In genomic region chr22:30371981-30372380, GRCh38 we compare ENCODE assay signal across 15 cellular contexts. TPM values are rescaled to one million over a fixed set of nuclear protein-coding genes. Genes with fewer than 3 reads are reported as not detected.
A peak's percentile ranks its signal among the peaks of the same experiment; 100 is the strongest.
DNase-seq lines count a peak whose midpoint lies in the region; ATAC-seq, FAIRE-seq and TF ChIP-seq lines count a peak whose summit lies in the region.
"Had no signal": no experiment of that assay in that cellular context is flagged by ENCODE, and none has a peak within 500 bp of the region (broad histone marks: within the 10 kb centered on the region; RNA-seq: fewer than 3 reads in every experiment).

No MANE protein-coding gene starts in this region.

- peak overlapping the region; percentile 8 to 55 for H3K27ac Mint-ChIP-seq in stimulated activated naive CD8-positive, alpha-beta T cell treated with anti-CD3 and anti-CD28 coated beads, Interleukin-15, amount 100 ng/mL, for 72 hours
- H3K27ac Mint-ChIP-seq: CD8-positive, alpha-beta T cell had no signal

- H3K79me1 ChIP-seq in H1 (ENCODE audit: low read depth, low read length), result no peaks in the 10 kb centered on the region

- no peak overlapping the region for H3K4me2 ChIP-seq in H1 (ENCODE audit: insufficient read depth in 1 of 2, low read depth in 2 of 2, low read length in 2 of 2)

- no peak overlapping the region for H3K9ac ChIP-seq in H1 (replicated peaks in 1 of 4; ENCODE audit: extremely low read depth in 1 of 4, low read depth in 3 of 4, low read length in 3 of 4)

- H3K4me3 Mint-ChIP-seq in stimulated activated naive CD8-positive, alpha-beta T cell treated with anti-CD3 and anti-CD28 coated beads, Interleukin-15, amount 100 ng/mL, for 72 hours, result no peak overlapping the region
- H3K4me3 Mint-ChIP-seq: CD8-positive, alpha-beta T cell had no signal

- H3K9me3 Mint-ChIP-seq in stimulated activated naive CD8-positive, alpha-beta T cell treated with anti-CD3 and anti-CD28 coated beads, Interleukin-15, amount 100 ng/mL, for 72 hours, result no peaks in the 10 kb centered on the region
- H3K9me3 Mint-ChIP-seq: CD8-positive, alpha-beta T cell had no signal

- POLR2A ChIA-PET in H1 (lab: Charles Lee; ENCODE audit: partially characterized antibody), result interaction anchor here (1.1 to 11.8 kb wide), 6 partner anchors 12 to 107 kb away, joined by 3 to 129 read pairs (median 4); partner anchors contain the start of genes CCDC157 and SF3A1

- peak overlapping the region; percentile 42 for H4K91ac ChIP-seq in H1 (replicated peaks; ENCODE audit: insufficient read length, low read length)

- H3K4me1 Mint-ChIP-seq in stimulated activated naive CD8-positive, alpha-beta T cell treated with anti-CD3 and anti-CD28 coated beads, Interleukin-15, amount 100 ng/mL, for 72 hours, result no peaks in the 10 kb centered on the region

- no peak overlapping the region for H2AK5ac ChIP-seq in H1 (ENCODE audit: low read depth, low read length)

- H2BK12ac ChIP-seq in H1 (ENCODE audit: low read depth, low read length), result no peak overlapping the region; the same call in 1 of the 2 replicates

- H4K8ac ChIP-seq in H1 (ENCODE audit: extremely low read depth, insufficient read depth, low read length), result 0 out of 2 replicates have a peak overlapping the region, but pooled peaks have one; percentile 18

- no peak for TF ChIP-seq EP300 in H1 (IDR thresholded peaks at IDR 0.05; ENCODE audit: borderline replicate concordance in 1 of 2, low read depth in 2 of 2, low read length in 2 of 2)

- H3K56ac ChIP-seq in H1 (replicated peaks; ENCODE audit: insufficient read length, low read depth, low read length), result no peak overlapping the region

- no peaks in the 10 kb centered on the region for H3K79me2 ChIP-seq in H1 (ENCODE audit: control insufficient read depth in 1 of 2, insufficient read depth in 2 of 2, low read length in 2 of 2)

- no peaks in the 10 kb centered on the region for H3K27me3 Mint-ChIP-seq in stimulated activated naive CD8-positive, alpha-beta T cell treated with anti-CD3 and anti-CD28 coated beads, Interleukin-15, amount 100 ng/mL, for 72 hours

- no peak; a peak in 1 of 4 replicates for TF ChIP-seq RAD21 in H1 (IDR thresholded peaks at IDR 0.05 in 1 of 2, conservative IDR thresholded peaks at IDR 0.05 in 1 of 2; ENCODE audit: low read depth in 2 of 2, low read length in 2 of 2)

- no peak overlapping the region for H2BK15ac ChIP-seq in H1 (ENCODE audit: low read length)

- no peak overlapping the region for H3K23ac ChIP-seq in H1 (ENCODE audit: insufficient read length)

- no peak overlapping the region for H2AFZ ChIP-seq in H1 (ENCODE audit: low read length)

- H3K9me3 ChIP-seq in H1 (ENCODE audit: insufficient read depth in 2 of 2, low read depth in 1 of 2, low read length in 1 of 2), result no peaks in the 10 kb centered on the region
- H3K9me3 ChIP-seq: BE2C, Peyer's patch had no signal

- peaks cover 3 to 7% of the 10 kb centered on the region in 2 experiments for H4K20me1 ChIP-seq in H1 (replicated peaks in 1 of 2; ENCODE audit: control insufficient read depth in 1 of 2, insufficient read depth in 2 of 2, low read length in 2 of 2)

- H3K4me3 ChIP-seq in H1 (ENCODE audit: extremely low read depth in 1 of 4, insufficient read depth in 2 of 4, low read depth in 3 of 4, low read length in 4 of 4), result no peak overlapping the region
- H3K4me3 ChIP-seq: K562, Peyer's patch had no signal

- H3K27me3 ChIP-seq in H1 (replicated peaks in 1 of 4; ENCODE audit: control insufficient read depth in 3 of 4, extremely low read depth in 1 of 4, insufficient read depth in 3 of 4, low read length in 3 of 4), result no peaks in the 10 kb centered on the region; a peak in 1 of 7 replicates
- H3K27me3 ChIP-seq: BE2C, Peyer's patch had no signal

- no peak overlapping the region for H2BK20ac ChIP-seq in H1 (ENCODE audit: low read length)

- no peak overlapping the region for H3K4ac ChIP-seq in H1 (replicated peaks; ENCODE audit: insufficient read length, low read depth, low read length)

- no peak for FAIRE-seq in H1 (lab: Jason Lieb, UNC)
- FAIRE-seq: GM12891, K562 had no signal

- no peaks in the 10 kb centered on the region for H3K23me2 ChIP-seq in H1 (ENCODE audit: low read depth, low read length)

- H2BK120ac ChIP-seq in H1 (replicated peaks; ENCODE audit: low read depth, low read length), result no peak overlapping the region

- no peak overlapping the region for H4K5ac ChIP-seq in H1 (ENCODE audit: insufficient read length, low read depth, low read length)

- WGBS in H1 (ENCODE audit: extremely low coverage in 1 of 2, insufficient coverage in 1 of 2, insufficient read length in 1 of 2, insufficient replicate concordance in 2 of 2, low coverage in 1 of 2, low lambda C conversion rate in 2 of 2, missing lambda C conversion rate in 1 of 2), 2 experiments, result 88% methylated on average over 13 of the region's 13 CpGs; no CpG with 5 or more reads in 1 of the 2 experiments

- CTCF ChIA-PET in H1 (lab: Charles Lee; ENCODE audit: partially characterized antibody), result interaction anchor here (0.8 to 6.3 kb wide), 4 partner anchors 10 to 83 kb away, joined by 3 to 28 read pairs (median 15); partner anchors contain the start of genes CASTOR1 and RNF215

- H3K14ac ChIP-seq in H1 (ENCODE audit: insufficient read length), result no peak overlapping the region

- no peak for TF ChIP-seq POLR2A in H1 (IDR thresholded peaks at IDR 0.05; ENCODE audit: control extremely low read depth in 1 of 2, low read depth in 2 of 2, low read length in 2 of 2)

- DNase-seq in stimulated activated naive CD8-positive, alpha-beta T cell treated with anti-CD3 and anti-CD28 coated beads, Interleukin-15, amount 100 ng/mL, for 72 hours, result no peak
- no peak for DNase-seq in stimulated activated naive CD8-positive, alpha-beta T cell treated with anti-CD3 and anti-CD28 coated beads, Interleukin-15, Interleukin-2, amounts not matched to agents 100 U/mL and 50 U/mL, for 24 hours
- DNase-seq in NCI-H510A treated with DMSO at 0.1 percent for 48 hours (lab: John Stamatoyannopoulos, UW) (peak; percentile 37), H1 (ENCODE audit: low read depth in 1 of 2, low spot score in 2 of 2) (no peak), NCI-H1694 (lab: John Stamatoyannopoulos, UW) (no peak), kidney tubule cell (ENCODE audit: low spot score) (no peak), EL (no peak)
- DNase-seq: BE2C; CD8-positive, alpha-beta T cell; NCI-H1694 treated with DMSO at 0.1 percent for 48 hours; NCI-H69; T-helper 2 cell had no signal

- H3K36me3 ChIP-seq in H1 (ENCODE audit: control insufficient read depth in 2 of 4, insufficient read depth in 4 of 4, low read length in 3 of 4), result 0 out of 8 replicates have a peak, but pooled peaks cover 0 to 3% (median 0%) of the 10 kb centered on the region in 4 experiments
- H3K36me3 ChIP-seq: BE2C, Peyer's patch had no signal

- H3K27ac ChIP-seq in H1 (ENCODE audit: low read depth, low read length), result no peak overlapping the region; the same call in 1 of the 2 replicates
- H3K27ac ChIP-seq: Peyer's patch had no signal

- ATAC-seq in stimulated activated naive CD8-positive, alpha-beta T cell treated with anti-CD3 and anti-CD28 coated beads, Interleukin-15, amount 100 ng/mL, for 72 hours, result no peak
- ATAC-seq in stimulated activated naive CD8-positive, alpha-beta T cell treated with anti-CD3 and anti-CD28 coated beads, Interleukin-15, Interleukin-2, amounts not matched to agents 100 U/mL and 50 U/mL, for 24 hours, result no peak
- ATAC-seq: CD8-positive, alpha-beta T cell; K562 had no signal

- 0 out of 2 replicates have a peak overlapping the region, but pooled peaks have one; percentile 23 for H2BK5ac ChIP-seq in H1 (ENCODE audit: low read depth, low read length)

- H3K4me1 ChIP-seq in H1 (replicated peaks in 1 of 4; ENCODE audit: control insufficient read depth in 3 of 4, insufficient read depth in 4 of 4, low read length in 3 of 4), result peaks cover 0 to 2% (median 0%) of the 10 kb centered on the region in 4 experiments; a peak in 1 of 7 replicates
- H3K4me1 ChIP-seq: Peyer's patch had no signal

- no peak for TF ChIP-seq CTCF in H1 (IDR thresholded peaks at IDR 0.05; ENCODE audit: control extremely low read depth in 1 of 3, insufficient read depth in 1 of 3, low read depth in 1 of 3, low read length in 3 of 3)

- H3K18ac ChIP-seq in H1 (ENCODE audit: extremely low read depth, low read length), result no peak overlapping the region

RNA-seq across cellular contexts. Expression of gene CCDC157, which starts 15.2 kb away (rescaled TPM):
- 4.1 and 4.8 TPM in 2 replicates for total RNA-seq in H1 (2021; fragmentation: NEBNext Ultra II Directional; extraction: Animal tissue kit (Norgen Biotek cat#: 25700))
- 8.4 and 9.4 TPM in 2 replicates for polyA plus RNA-seq in H1 (2011; rRNA removed)
- polyA plus RNA-seq in H1 (2011; cell fraction: cytosol; rRNA removed), result 8.7 TPM
- polyA plus RNA-seq in H1 (2011; cell fraction: nucleus; rRNA removed), result 11.9 TPM
- polyA plus RNA-seq in H1 (2012, experiment 1 of 2), result 3.5 to 5.0 TPM (median 4.4 TPM) in 4 replicates
- 5.9 TPM for polyA plus RNA-seq in H1 (2012, experiment 2 of 2)
- 3.2 TPM for polyA plus RNA-seq in H1 (2013, experiment 1 of 2)
- 3.0 TPM for polyA plus RNA-seq in H1 (2013, experiment 2 of 2)
- 3.9 and 4.7 TPM in 2 replicates for polyA minus RNA-seq in H1 (2011; rRNA and poly(A)+ RNA removed)
- polyA minus RNA-seq in H1 (2011; cell fraction: cytosol; rRNA and poly(A)+ RNA removed), result 1.5 TPM
- polyA minus RNA-seq in H1 (2011; cell fraction: nucleus; rRNA and poly(A)+ RNA removed), result 8.8 TPM

RNA-seq across cellular contexts. Expression of gene RNF215, which starts 15.2 kb away (rescaled TPM):
- 15.3 and 19.0 TPM in 2 replicates for total RNA-seq in H1 (2021; fragmentation: NEBNext Ultra II Directional; extraction: Animal tissue kit (Norgen Biotek cat#: 25700))
- 13.1 and 16.4 TPM in 2 replicates for polyA plus RNA-seq in H1 (2011; rRNA removed)
- polyA plus RNA-seq in H1 (2011; cell fraction: cytosol; rRNA removed), result 16.2 TPM
- 46.1 TPM for polyA plus RNA-seq in H1 (2011; cell fraction: nucleus; rRNA removed)
- polyA plus RNA-seq in H1 (2012, experiment 1 of 2), result 8.4 to 15.1 TPM (median 13.4 TPM) in 4 replicates
- polyA plus RNA-seq in H1 (2012, experiment 2 of 2), result 8.7 TPM
- 7.8 TPM for polyA plus RNA-seq in H1 (2013, experiment 1 of 2)
- polyA plus RNA-seq in H1 (2013, experiment 2 of 2), result 6.5 TPM
- polyA minus RNA-seq in H1 (2011; rRNA and poly(A)+ RNA removed), result 9.0 and 11.8 TPM in 2 replicates
- polyA minus RNA-seq in H1 (2011; cell fraction: cytosol; rRNA and poly(A)+ RNA removed), result 8.1 TPM
- polyA minus RNA-seq in H1 (2011; cell fraction: nucleus; rRNA and poly(A)+ RNA removed), result 17.5 TPM

RNA-seq across cellular contexts. Expression of gene SF3A1, which starts 15.3 kb away (rescaled TPM):
- total RNA-seq in H1 (2021; fragmentation: NEBNext Ultra II Directional; extraction: Animal tissue kit (Norgen Biotek cat#: 25700)), result 275 and 285 TPM in 2 replicates
- 27.8 and 83.8 TPM in 2 replicates for polyA plus RNA-seq in H1 (2011; rRNA removed)
- 30.9 TPM for polyA plus RNA-seq in H1 (2011; cell fraction: cytosol; rRNA removed)
- 130 TPM for polyA plus RNA-seq in H1 (2011; cell fraction: nucleus; rRNA removed)
- polyA plus RNA-seq in H1 (2012, experiment 1 of 2), result 119 to 215 TPM (median 197 TPM) in 4 replicates
- polyA plus RNA-seq in H1 (2012, experiment 2 of 2), result 69.1 TPM
- 170 TPM for polyA plus RNA-seq in H1 (2013, experiment 1 of 2)
- polyA plus RNA-seq in H1 (2013, experiment 2 of 2), result 166 TPM
- polyA minus RNA-seq in H1 (2011; rRNA and poly(A)+ RNA removed), result 101 and 106 TPM in 2 replicates
- 202 TPM for polyA minus RNA-seq in H1 (2011; cell fraction: cytosol; rRNA and poly(A)+ RNA removed)
- polyA minus RNA-seq in H1 (2011; cell fraction: nucleus; rRNA and poly(A)+ RNA removed), result 134 TPM

RNA-seq across cellular contexts. Expression of gene SEC14L2, which starts 24.8 kb away (rescaled TPM):
- total RNA-seq in H1 (2021; fragmentation: NEBNext Ultra II Directional; extraction: Animal tissue kit (Norgen Biotek cat#: 25700)), result 2.8 and 4.3 TPM in 2 replicates
- 1.8 and 3.2 TPM in 2 replicates for polyA plus RNA-seq in H1 (2011; rRNA removed)
- polyA plus RNA-seq in H1 (2011; cell fraction: cytosol; rRNA removed), result 5.0 TPM
- polyA plus RNA-seq in H1 (2011; cell fraction: nucleus; rRNA removed), result 5.8 TPM
- 3.5 to 5.3 TPM (median 4.0 TPM) in 4 replicates for polyA plus RNA-seq in H1 (2012, experiment 1 of 2)
- polyA plus RNA-seq in H1 (2012, experiment 2 of 2), result 3.0 TPM
- polyA plus RNA-seq in H1 (2013, experiment 1 of 2), result 2.1 TPM
- polyA plus RNA-seq in H1 (2013, experiment 2 of 2), result 2.0 TPM
- 11.1 and 62.7 TPM in 2 replicates for polyA minus RNA-seq in H1 (2011; rRNA and poly(A)+ RNA removed)
- polyA minus RNA-seq in H1 (2011; cell fraction: cytosol; rRNA and poly(A)+ RNA removed), result 3.9 TPM
- polyA minus RNA-seq in H1 (2011; cell fraction: nucleus; rRNA and poly(A)+ RNA removed), result 15.3 TPM

RNA-seq across cellular contexts. Expression of gene TBC1D10A, which starts 45.2 kb away (rescaled TPM):
- 5.4 and 6.5 TPM in 2 replicates for total RNA-seq in H1 (2021; fragmentation: NEBNext Ultra II Directional; extraction: Animal tissue kit (Norgen Biotek cat#: 25700))
- 7.0 and 11.3 TPM in 2 replicates for polyA plus RNA-seq in H1 (2011; rRNA removed)
- 7.8 TPM for polyA plus RNA-seq in H1 (2011; cell fraction: cytosol; rRNA removed)
- polyA plus RNA-seq in H1 (2011; cell fraction: nucleus; rRNA removed), result 14.8 TPM
- polyA plus RNA-seq in H1 (2012, experiment 1 of 2), result 4.7 to 6.8 TPM (median 5.5 TPM) in 4 replicates
- 7.3 TPM for polyA plus RNA-seq in H1 (2012, experiment 2 of 2)
- 3.7 TPM for polyA plus RNA-seq in H1 (2013, experiment 1 of 2)
- polyA plus RNA-seq in H1 (2013, experiment 2 of 2), result 3.1 TPM
- polyA minus RNA-seq in H1 (2011; rRNA and poly(A)+ RNA removed), result 5.0 and 6.8 TPM in 2 replicates
- 3.7 TPM for polyA minus RNA-seq in H1 (2011; cell fraction: cytosol; rRNA and poly(A)+ RNA removed)
- polyA minus RNA-seq in H1 (2011; cell fraction: nucleus; rRNA and poly(A)+ RNA removed), result 7.8 TPM
